Comparison of ENCODE assay signal across 23 cellular contexts in the genomic region with DNA sequence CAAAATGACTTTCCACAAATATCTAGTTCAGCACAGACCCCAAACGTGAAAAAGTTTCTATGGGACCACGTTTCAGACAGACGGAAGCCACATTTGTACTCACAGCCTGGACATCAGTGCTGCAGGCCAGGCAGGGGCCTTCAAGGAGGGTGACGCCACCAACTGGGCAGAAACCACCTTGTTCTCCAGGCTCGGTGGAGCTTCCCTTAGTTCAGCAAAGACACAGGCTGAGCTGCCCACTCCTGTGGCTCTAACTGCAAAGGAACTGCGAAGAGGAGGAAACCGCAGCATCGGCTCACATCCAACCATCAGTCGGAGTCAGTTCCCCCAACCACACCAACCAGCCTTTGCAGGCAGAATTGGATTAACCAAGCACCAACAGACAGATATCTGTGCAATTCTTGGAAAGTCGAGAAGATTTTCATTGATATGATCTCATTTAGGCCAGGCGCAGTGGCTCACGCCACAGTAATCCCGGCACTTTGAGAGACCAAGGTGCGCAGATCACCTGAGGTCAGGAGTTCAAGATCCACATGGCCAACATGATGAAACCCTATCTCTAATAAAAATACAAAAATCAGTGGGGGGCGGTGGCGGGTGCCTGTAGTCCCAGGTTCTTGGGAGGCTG.
"Had no signal": no experiment of that assay in that cellular context is flagged by ENCODE, and none has a peak within 500 bp of the region (broad histone marks: within the 10 kb centered on the region; RNA-seq: fewer than 3 reads in every experiment).

No MANE protein-coding gene starts in this region.

- H3K4me3 ChIP-seq: coronary artery, gastrocnemius medialis, pancreas, spleen, thoracic aorta, upper lobe of right lung had no signal

- H3K27ac Mint-ChIP-seq: activated CD4-positive, alpha-beta memory T cell treated with anti-CD3 and anti-CD28 coated beads, Interleukin-2, amount 10 ng/mL, durations not matched to agents 7 days and 5 days; activated naive CD4-positive, alpha-beta T cell treated with anti-CD3 and anti-CD28 coated beads for 36 hours; activated naive CD8-positive, alpha-beta T cell treated with anti-CD3 and anti-CD28 coated beads, Interleukin-2, amount 50 U/mL, for 24 hours; activated T-helper 17 cell treated with anti-CD3 and anti-CD28 coated beads, Interleukin-2, amount 50 U/mL, for 72 hours; naive thymus-derived CD8-positive, alpha-beta T cell; stimulated activated memory B cell treated with anti-CD40 and anti-IgM and Interleukin-4, amounts not matched to agents 10 μg/mL and 1 μg/mL and 100 μg/mL, for 72 hours had no signal

- H3K36me3 ChIP-seq: brain microvascular endothelial cell, gastrocnemius medialis, neutrophil, pancreas, spleen, thoracic aorta, upper lobe of right lung had no signal

- ATAC-seq: activated naive CD8-positive, alpha-beta T cell treated with anti-CD3 and anti-CD28 coated beads, Interleukin-2, amount 50 U/mL, for 24 hours; activated T-helper 17 cell treated with anti-CD3 and anti-CD28 coated beads, Interleukin-2, amount 50 U/mL, for 72 hours; esophagus mucosa; gastrocnemius medialis; left cardiac atrium; naive thymus-derived CD8-positive, alpha-beta T cell; pancreas; stimulated activated memory B cell treated with anti-CD40 and anti-IgM and Interleukin-4, amounts not matched to agents 10 μg/mL and 1 μg/mL and 100 μg/mL, for 72 hours; upper lobe of right lung had no signal

- H3K9me3 Mint-ChIP-seq: activated CD4-positive, alpha-beta memory T cell treated with anti-CD3 and anti-CD28 coated beads, Interleukin-2, amount 10 ng/mL, durations not matched to agents 7 days and 5 days; activated naive CD4-positive, alpha-beta T cell treated with anti-CD3 and anti-CD28 coated beads for 36 hours; activated naive CD8-positive, alpha-beta T cell treated with anti-CD3 and anti-CD28 coated beads, Interleukin-2, amount 50 U/mL, for 24 hours; activated T-helper 17 cell treated with anti-CD3 and anti-CD28 coated beads, Interleukin-2, amount 50 U/mL, for 72 hours; central memory CD8-positive, alpha-beta T cell; naive thymus-derived CD8-positive, alpha-beta T cell; stimulated activated memory B cell treated with anti-CD40 and anti-IgM and Interleukin-4, amounts not matched to agents 10 μg/mL and 1 μg/mL and 100 μg/mL, for 72 hours had no signal

- H3K27ac ChIP-seq: brain microvascular endothelial cell, coronary artery, gastrocnemius medialis, neutrophil, pancreas, spleen, thoracic aorta, upper lobe of right lung had no signal

- H3K27me3 ChIP-seq: brain microvascular endothelial cell, gastrocnemius medialis, neutrophil, pancreas, upper lobe of right lung had no signal

- H3K36me3 Mint-ChIP-seq: naive thymus-derived CD8-positive, alpha-beta T cell; stimulated activated memory B cell treated with anti-CD40 and anti-IgM and Interleukin-4, amounts not matched to agents 10 μg/mL and 1 μg/mL and 100 μg/mL, for 72 hours had no signal

- H3K4me1 Mint-ChIP-seq: activated CD4-positive, alpha-beta memory T cell treated with anti-CD3 and anti-CD28 coated beads, Interleukin-2, amount 10 ng/mL, durations not matched to agents 7 days and 5 days; activated naive CD8-positive, alpha-beta T cell treated with anti-CD3 and anti-CD28 coated beads, Interleukin-2, amount 50 U/mL, for 24 hours; activated T-helper 17 cell treated with anti-CD3 and anti-CD28 coated beads, Interleukin-2, amount 50 U/mL, for 72 hours; central memory CD8-positive, alpha-beta T cell; naive thymus-derived CD8-positive, alpha-beta T cell; stimulated activated memory B cell treated with anti-CD40 and anti-IgM and Interleukin-4, amounts not matched to agents 10 μg/mL and 1 μg/mL and 100 μg/mL, for 72 hours had no signal

- H3K4me1 ChIP-seq: gastrocnemius medialis, pancreas, spleen, upper lobe of right lung had no signal

- H3K9me3 ChIP-seq: gastrocnemius medialis, neutrophil, pancreas, spleen, thoracic aorta, upper lobe of right lung had no signal

- DNase-seq: activated CD4-positive, alpha-beta memory T cell treated with anti-CD3 and anti-CD28 coated beads, Interleukin-2, amount 10 ng/mL, durations not matched to agents 7 days and 5 days; activated CD4-positive, alpha-beta T cell treated with anti-CD3 and anti-CD28 coated beads for 48 hours; activated CD4-positive, CD25-positive, alpha-beta regulatory T cell; activated naive CD4-positive, alpha-beta T cell treated with anti-CD3 and anti-CD28 coated beads for 36 hours; activated naive CD8-positive, alpha-beta T cell treated with anti-CD3 and anti-CD28 coated beads, Interleukin-2, amount 50 U/mL, for 24 hours; activated T-cell treated with anti-CD3 and anti-CD28 coated beads, Interleukin-2, amount 50 U/mL, for 1 hour; anterior cingulate cortex; gastrocnemius medialis; head of caudate nucleus; left cardiac atrium; naive thymus-derived CD8-positive, alpha-beta T cell; pancreas; spleen; stimulated activated CD4-positive, alpha-beta T cell treated with anti-CD3 and anti-CD28 coated beads, Interleukin-4, amount 100 ng/mL, for 4 hours; upper lobe of right lung had no signal

- H3K4me3 Mint-ChIP-seq: activated CD4-positive, alpha-beta memory T cell treated with anti-CD3 and anti-CD28 coated beads, Interleukin-2, amount 10 ng/mL, durations not matched to agents 7 days and 5 days; activated naive CD4-positive, alpha-beta T cell treated with anti-CD3 and anti-CD28 coated beads for 36 hours; activated naive CD8-positive, alpha-beta T cell treated with anti-CD3 and anti-CD28 coated beads, Interleukin-2, amount 50 U/mL, for 24 hours; activated T-helper 17 cell treated with anti-CD3 and anti-CD28 coated beads, Interleukin-2, amount 50 U/mL, for 72 hours; central memory CD8-positive, alpha-beta T cell; naive thymus-derived CD8-positive, alpha-beta T cell; stimulated activated memory B cell treated with anti-CD40 and anti-IgM and Interleukin-4, amounts not matched to agents 10 μg/mL and 1 μg/mL and 100 μg/mL, for 72 hours had no signal
